14 cellular contexts compared by ENCODE assay signal in the genomic region with DNA sequence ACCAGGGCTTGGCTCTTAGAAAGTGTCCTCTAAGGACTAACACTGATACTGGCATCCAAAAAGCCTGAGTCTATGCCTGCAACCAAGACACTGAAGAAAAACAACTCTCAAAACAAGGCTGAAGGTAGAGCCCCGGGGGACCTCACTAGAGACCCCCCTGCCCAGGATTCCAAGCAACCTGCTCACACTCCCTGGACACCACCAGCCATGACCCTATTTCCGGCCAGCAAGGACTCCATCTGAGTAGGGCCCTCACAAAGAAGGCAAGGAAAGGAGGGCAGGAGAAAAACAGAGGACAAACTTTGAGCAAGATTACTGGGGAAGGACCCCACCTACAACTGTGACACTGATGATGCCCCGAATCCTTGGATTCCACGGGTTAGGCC.
A peak's percentile ranks its signal among the peaks of the same experiment; 100 is the strongest.
DNase-seq lines count a peak whose midpoint lies in the region; ATAC-seq and TF ChIP-seq lines count a peak whose summit lies in the region.
"Had no signal": no experiment of that assay in that cellular context is flagged by ENCODE, and none has a peak within 500 bp of the region (broad histone marks: within the 10 kb centered on the region; RNA-seq: fewer than 3 reads in every experiment).

No MANE protein-coding gene starts in this region.

- H3K9me2 ChIP-seq in GM23338 (ENCODE audit: insufficient read depth): no peaks in the 10 kb centered on the region

- no peaks in the 10 kb centered on the region; a peak in 1 of 22 replicates for H4K20me1 ChIP-seq in BLaER1 treated with 17β-estradiol and CSF1 and Interleukin-3, amounts not matched to agents 10 nM and 100 nM
- H4K20me1 ChIP-seq in IMR-90 (ENCODE audit: insufficient read depth, low read length) (no peaks in the 10 kb centered on the region), GM23338 (replicated peaks; ENCODE audit: insufficient read depth) (no peaks in the 10 kb centered on the region)

- H3K79me1 ChIP-seq in IMR-90 (ENCODE audit: low read depth in 1 of 2, low read length in 2 of 2): no peaks in the 10 kb centered on the region

- intact Hi-C loops in IMR-90 (cut with micrococcal nuclease) (no loop called here), sciatic nerve (cut with DNase I) (no loop called here)

- no peak for TF ChIP-seq POLR2A in IMR-90 (IDR thresholded peaks at IDR 0.05; ENCODE audit: low read depth, low read length)

- H3K36me3 Mint-ChIP-seq in nephron progenitor cell (ENCODE audit: low read depth) (no peaks in the 10 kb centered on the region), GM23338 (ENCODE audit: low read depth) (no peaks in the 10 kb centered on the region)
- H3K36me3 Mint-ChIP-seq: CD14-positive monocyte; CD8-positive, alpha-beta T cell had no signal

- no peaks in the 10 kb centered on the region for H3K9me1 ChIP-seq in IMR-90 (ENCODE audit: insufficient read depth, low read length)

- peaks cover 33 to 47% (median 39%) of the 10 kb centered on the region in 11 experiments for H3K9me3 ChIP-seq in BLaER1 treated with 17β-estradiol and CSF1 and Interleukin-3, amounts not matched to agents 10 nM and 100 nM (replicated peaks in 1 of 11)
- H3K9me3 ChIP-seq in IMR-90 (ENCODE audit: control insufficient read depth, insufficient read depth, low read length): peaks cover 74% of the 10 kb centered on the region

- H2AK9ac ChIP-seq in IMR-90 (replicated peaks; ENCODE audit: low read depth, low read length, poor library complexity): no peak overlapping the region

- no peak for TF ChIP-seq CTCF in IMR-90 (conservative IDR thresholded peaks at IDR 0.05; ENCODE audit: low read depth, low read length)
- no peak for TF ChIP-seq CTCF in nephron progenitor cell (IDR thresholded peaks at IDR 0.05)
- no peak for TF ChIP-seq CTCF in GM23338 (conservative IDR thresholded peaks at IDR 0.05; ENCODE audit: low read depth in 2 of 2)

- H3K4me2 ChIP-seq in BLaER1 treated with 17β-estradiol and CSF1 and Interleukin-3, amounts not matched to agents 10 nM and 100 nM: peak overlapping the region in 8 of 11 experiments; percentile 21 to 63 (median 54); a peak in 14 of 22 replicates
- no peak overlapping the region for H3K4me2 ChIP-seq in IMR-90 (ENCODE audit: low read depth, low read length)
- H3K4me2 ChIP-seq in GM23338: no peak overlapping the region

- H3K27me3 Mint-ChIP-seq in nephron progenitor cell (ENCODE audit: low read depth, poor library complexity) (peaks cover 43% of the 10 kb centered on the region), GM23338 (ENCODE audit: insufficient read depth, low read depth, poor library complexity) (peaks cover 8% of the 10 kb centered on the region)

- WGBS in IMR-90 (ENCODE audit: extremely low coverage in 2 of 2, insufficient read length in 1 of 2), 2 experiments: 21% methylated on average over 2 of the region's 4 CpGs; no CpG with 5 or more reads in 1 of the 2 experiments

- H3K36me3 ChIP-seq in BLaER1 treated with 17β-estradiol and CSF1 and Interleukin-3, amounts not matched to agents 10 nM and 100 nM: peaks cover 0 to 4% (median 0%) of the 10 kb centered on the region in 11 experiments; a peak in 2 of 22 replicates
- no peaks in the 10 kb centered on the region for H3K36me3 ChIP-seq in IMR-90 (ENCODE audit: control insufficient read depth, insufficient read depth, low read length)
- no peaks in the 10 kb centered on the region; the same call in 1 of the 2 replicates for H3K36me3 ChIP-seq in GM23338 (ENCODE audit: insufficient read depth)

- no peaks in the 10 kb centered on the region for H3K79me2 ChIP-seq in GM23338 (replicated peaks; ENCODE audit: insufficient read depth)

- H3F3A ChIP-seq in GM23338 (replicated peaks; ENCODE audit: low read depth): no peaks in the 10 kb centered on the region

- H2AFZ ChIP-seq in IMR-90 (replicated peaks; ENCODE audit: low read length, poor library complexity) (peak overlapping the region; percentile 43), GM23338 (no peak overlapping the region)

- no peak overlapping the region for H4K91ac ChIP-seq in IMR-90 (ENCODE audit: insufficient read depth, low read depth, low read length)

- H3K27ac ChIP-seq in BLaER1 treated with 17β-estradiol and CSF1 and Interleukin-3, amounts not matched to agents 10 nM and 100 nM: 0 out of 22 replicates have a peak overlapping the region, but pooled peaks of 1 of the 11 experiments have one; percentile 7
- H3K27ac ChIP-seq in IMR-90 (ENCODE audit: insufficient read depth, low read length): no peak overlapping the region
- H3K27ac ChIP-seq in GM23338 (ENCODE audit: low read depth): no peak overlapping the region

- peaks cover 0 to 70% (median 57%) of the 10 kb centered on the region in 10 experiments; a peak in 16 of 20 replicates for H3K4me1 ChIP-seq in BLaER1 treated with 17β-estradiol and CSF1 and Interleukin-3, amounts not matched to agents 10 nM and 100 nM
- no peaks in the 10 kb centered on the region for H3K4me1 ChIP-seq in IMR-90 (ENCODE audit: control insufficient read depth, insufficient read depth, low read length)
- H3K4me1 ChIP-seq in GM23338 (ENCODE audit: insufficient read depth): no peaks in the 10 kb centered on the region

- H2BK5ac ChIP-seq in IMR-90 (ENCODE audit: low read depth, low read length, poor library complexity, severe bottlenecking): no peak overlapping the region

- in situ Hi-C loops in IMR-90 (cut with MboI; ENCODE audit: low sequenced_read_pairs): no loop called here

- BruUV-seq in IMR-90 (replicated peaks; lab: Mats Ljungman, UMichigan): no TSS peak

- no peak overlapping the region for H3K18ac ChIP-seq in IMR-90 (ENCODE audit: low read depth, low read length)

- no peak for TF ChIP-seq RAD21 in IMR-90 (IDR thresholded peaks at IDR 0.05; ENCODE audit: low read length)

- no peak overlapping the region for H4K5ac ChIP-seq in IMR-90 (ENCODE audit: low read depth, low read length)

- H3K4me1 Mint-ChIP-seq in nephron progenitor cell (peaks cover 43% of the 10 kb centered on the region), GM23338 (peaks cover 17% of the 10 kb centered on the region)
- H3K4me1 Mint-ChIP-seq: B cell, CD14-positive monocyte had no signal

- H3K9ac ChIP-seq in BLaER1 treated with 17β-estradiol and CSF1 and Interleukin-3, amounts not matched to agents 10 nM and 100 nM: no peak overlapping the region
- H3K9ac ChIP-seq in IMR-90 (ENCODE audit: low read depth, low read length): no peak overlapping the region

- H3K4me3 Mint-ChIP-seq in nephron progenitor cell: no peak overlapping the region
- H3K4me3 Mint-ChIP-seq in GM23338: no peak overlapping the region
- H3K4me3 Mint-ChIP-seq: B cell; CD14-positive monocyte; CD8-positive, alpha-beta T cell had no signal

- POLR2A ChIA-PET in IMR-90 (lab: Charles Lee; ENCODE audit: unreplicated experiment): no interaction called here

- H3K9me3 Mint-ChIP-seq in nephron progenitor cell (peaks cover 7% of the 10 kb centered on the region), GM23338 (peaks cover 7% of the 10 kb centered on the region; the same call in 2 of the 3 replicates)

- peaks cover 0 to 9% (median 0%) of the 10 kb centered on the region in 11 experiments; a peak in 6 of 22 replicates for H3K27me3 ChIP-seq in BLaER1 treated with 17β-estradiol and CSF1 and Interleukin-3, amounts not matched to agents 10 nM and 100 nM
- no peaks in the 10 kb centered on the region for H3K27me3 ChIP-seq in IMR-90 (ENCODE audit: control insufficient read depth, insufficient read depth, low read length)
- H3K27me3 ChIP-seq in GM23338 (ENCODE audit: insufficient read depth): no peaks in the 10 kb centered on the region

- ATAC-seq in IMR-90 (ENCODE audit: low read depth) (no peak), sciatic nerve (no peak), GM18511 (IDR thresholded peaks at IDR 0.05; ENCODE audit: unreplicated experiment) (no peak), GM23338 (no peak)
- ATAC-seq: CD8-positive, alpha-beta T cell; HCT116 had no signal

- no peak overlapping the region for H3K4me3 ChIP-seq in BLaER1 treated with 17β-estradiol and CSF1 and Interleukin-3, amounts not matched to agents 10 nM and 100 nM
- no peak overlapping the region for H3K4me3 ChIP-seq in IMR-90 (ENCODE audit: insufficient read depth, low read depth, low read length)
- no peak overlapping the region for H3K4me3 ChIP-seq in GM23338

- no peak overlapping the region for H2BK15ac ChIP-seq in IMR-90 (ENCODE audit: low read depth, low read length)

- H2BK20ac ChIP-seq in IMR-90 (ENCODE audit: low read depth, low read length): no peak overlapping the region

- dilution Hi-C loops in IMR-90 (cut with HindIII; ENCODE audit: low sequenced_read_pairs, unreplicated experiment): no loop called here

- no peak overlapping the region for H3K14ac ChIP-seq in IMR-90 (replicated peaks; ENCODE audit: low read depth, low read length)

- no peak overlapping the region for H3K4ac ChIP-seq in IMR-90 (ENCODE audit: low read depth, low read length)

- H3K56ac ChIP-seq in IMR-90 (ENCODE audit: extremely low read depth, insufficient read depth, low read length): no peak overlapping the region

- H3K23ac ChIP-seq in IMR-90 (ENCODE audit: low read depth, low read length): no peak overlapping the region

- no peak for DNase-seq in IMR-90
- DNase-seq in nephron progenitor cell: no peak
- peak; percentile 6 for DNase-seq in sciatic nerve (ENCODE audit: low spot score)
- DNase-seq in GM23338 (ENCODE audit: low spot score): no peak
- DNase-seq in stimulated activated CD4-positive, alpha-beta T cell treated with anti-CD3 and anti-CD28 coated beads, Interleukin-4, amount 100 ng/mL, for 1 hour: no peak
- DNase-seq: DMS153, DMS79 treated with DMSO at 0.1 percent for 48 hours, EL had no signal

- H2AK5ac ChIP-seq in IMR-90 (ENCODE audit: low read depth, low read length): no peak overlapping the region

- CTCF ChIA-PET in IMR-90 (lab: Yijun Ruan, JAX): no interaction called here

- peak overlapping the region; percentile 32 for H3K27ac Mint-ChIP-seq in nephron progenitor cell
- no peak overlapping the region for H3K27ac Mint-ChIP-seq in GM23338
- H3K27ac Mint-ChIP-seq: B cell; CD8-positive, alpha-beta T cell had no signal

- H4K8ac ChIP-seq in IMR-90 (ENCODE audit: low read depth in 2 of 2, low read length in 2 of 2): no peak overlapping the region

- H2BK120ac ChIP-seq in IMR-90 (ENCODE audit: low read depth, low read length): no peak overlapping the region

TF ChIP-seq in GM23338, 12 proteins besides CTCF, POLR2A, EP300 and RAD21 (continues in another document):
- TF ChIP-seq NANOG (IDR thresholded peaks at IDR 0.05; ENCODE audit: borderline replicate concordance): no peak

Comparison
In these comparisons a context has a peak if more than half of its experiments do, and no peak if none do; other contexts are left out.
1. H3K4me2 ChIP-seq: peak in BLaER1 treated with 17β-estradiol and CSF1 and Interleukin-3, amounts not matched to agents 10 nM and 100 nM (8 of 11); none in IMR-90 (single experiment) and GM23338 (single experiment).